Comparison of ENCODE assay signal across 28 cellular contexts in genomic region chr1:236751935-236752334, GRCh38.
"Had no signal": no experiment of that assay in that cellular context is flagged by ENCODE, and none has a peak within 500 bp of the region (broad histone marks: within the 10 kb centered on the region; RNA-seq: fewer than 3 reads in every experiment).

No MANE protein-coding gene starts in this region.

- ATAC-seq: effector memory CD8-positive, alpha-beta T cell; esophagus mucosa; gastrocnemius medialis; heart right ventricle; left colon; left lobe of liver; left ventricle myocardium superior; lower lobe of right lung; mucosa of descending colon had no signal

- H3K27ac ChIP-seq: coronary artery, dorsolateral prefrontal cortex, epithelial cell of prostate, esophagus squamous epithelium, gastrocnemius medialis, lower lobe of right lung had no signal

- H3K4me1 ChIP-seq: esophagus squamous epithelium, gastrocnemius medialis, lower lobe of right lung had no signal

- H3K4me3 ChIP-seq: coronary artery, dorsolateral prefrontal cortex, esophagus squamous epithelium, gastrocnemius medialis, heart right ventricle, lower lobe of right lung, mucosa of descending colon had no signal

- H3K36me3 ChIP-seq: esophagus squamous epithelium, lower lobe of right lung had no signal

- FAIRE-seq: colon, endometrium, islet of Langerhans, keratinocyte had no signal

- H3K27me3 ChIP-seq: dorsolateral prefrontal cortex, esophagus squamous epithelium, gastrocnemius medialis, heart right ventricle had no signal

- H3K9me3 ChIP-seq: esophagus squamous epithelium, gastrocnemius medialis, heart right ventricle, lower lobe of right lung, mucosa of descending colon had no signal

- DNase-seq: dermis blood vessel endothelial cell; dorsolateral prefrontal cortex; effector CD4-positive, alpha-beta T cell; effector memory CD8-positive, alpha-beta T cell; endodermal cell; erythroblast; esophagus squamous epithelium; foreskin fibroblast; foreskin melanocyte; gastrocnemius medialis; glutamatergic neuron; head of caudate nucleus; heart right ventricle; hippocampal formation; left colon; left ventricle myocardium superior; lower lobe of right lung; mesenchymal stem cell; mucosa of descending colon; naive B cell had no signal
